Comparison of ENCODE assay signal across 13 cellular contexts in genomic region chr21:41507521-41508414, GRCh38. TPM values are rescaled to one million over a fixed set of nuclear protein-coding genes. Genes with fewer than 3 reads are reported as not detected.
DNase-seq lines count a peak whose midpoint lies in the region; ATAC-seq and TF ChIP-seq lines count a peak whose summit lies in the region.
"Had no signal": no experiment of that assay in that cellular context is flagged by ENCODE, and none has a peak within 500 bp of the region (broad histone marks: within the 10 kb centered on the region; RNA-seq: fewer than 3 reads in every experiment).

TSS of gene TMPRSS2 (minus strand) at chr21:41508158. CDS start at chr21:41498133, 10,025 bp downstream.

- POLR2A ChIA-PET in activated naive CD8-positive, alpha-beta T cell treated with anti-CD3 and anti-CD28 coated beads, Interleukin-2, amount 10 ng/mL, durations not matched to agents 7 days and 5 days (lab: Charles Lee): no interaction called here
- POLR2A ChIA-PET in HEK293T (lab: Yijun Ruan, JAX): no interaction called here

- H3K36me3 ChIP-seq in urinary bladder (ENCODE audit: insufficient read depth): no peaks in the 10 kb centered on the region

- H3K27ac ChIP-seq in urinary bladder (ENCODE audit: low read depth): peak within 1 kb of the TSS; percentile 45

- DNase-seq in activated naive CD8-positive, alpha-beta T cell treated with anti-CD3 and anti-CD28 coated beads, Interleukin-2, amount 10 ng/mL, durations not matched to agents 7 days and 5 days: peak; percentile 35
- DNase-seq in activated naive CD8-positive, alpha-beta T cell treated with anti-CD3 and anti-CD28 coated beads, Interleukin-2, amount 50 U/mL, for 24 hours: no peak
- DNase-seq in epithelial cell of proximal tubule (ENCODE audit: low read depth) (no peak), mesothelial cell of epicardium (ENCODE audit: low spot score in 2 of 2, unreplicated experiment in 2 of 2) (peak in 1 of 2 experiments; percentile 48), GOT3 (lab: John Stamatoyannopoulos, UW) (no peak), HEK293T (ENCODE audit: extremely low spot score) (no peak)
- DNase-seq: activated CD8-positive, alpha-beta T cell treated with anti-CD3 and anti-CD28 coated beads, Interleukin-2, amount 10 ng/mL, durations not matched to agents 7 days and 5 days had no signal

- peaks cover 6% of the 10 kb centered on the region for H3K4me1 Mint-ChIP-seq in activated naive CD8-positive, alpha-beta T cell treated with anti-CD3 and anti-CD28 coated beads, Interleukin-2, amount 10 ng/mL, durations not matched to agents 7 days and 5 days
- peaks cover 2% of the 10 kb centered on the region for H3K4me1 Mint-ChIP-seq in activated naive CD8-positive, alpha-beta T cell treated with anti-CD3 and anti-CD28 coated beads, Interleukin-2, amount 50 U/mL, for 24 hours
- peaks cover 4% of the 10 kb centered on the region for H3K4me1 Mint-ChIP-seq in mesothelial cell of epicardium
- H3K4me1 Mint-ChIP-seq: central memory CD8-positive, alpha-beta T cell; memory B cell had no signal

- peaks cover 70% of the 10 kb centered on the region for H3K27me3 Mint-ChIP-seq in activated naive CD8-positive, alpha-beta T cell treated with anti-CD3 and anti-CD28 coated beads, Interleukin-2, amount 10 ng/mL, durations not matched to agents 7 days and 5 days
- peaks cover 39% of the 10 kb centered on the region for H3K27me3 Mint-ChIP-seq in activated naive CD8-positive, alpha-beta T cell treated with anti-CD3 and anti-CD28 coated beads, Interleukin-2, amount 50 U/mL, for 24 hours
- peaks cover 82% of the 10 kb centered on the region for H3K27me3 Mint-ChIP-seq in mesothelial cell of epicardium (ENCODE audit: low read depth)

- no peak within 1 kb of the TSS for H3K4me3 Mint-ChIP-seq in activated naive CD8-positive, alpha-beta T cell treated with anti-CD3 and anti-CD28 coated beads, Interleukin-2, amount 10 ng/mL, durations not matched to agents 7 days and 5 days
- no peak within 1 kb of the TSS for H3K4me3 Mint-ChIP-seq in activated naive CD8-positive, alpha-beta T cell treated with anti-CD3 and anti-CD28 coated beads, Interleukin-2, amount 50 U/mL, for 24 hours
- peak within 1 kb of the TSS; percentile 66 for H3K4me3 Mint-ChIP-seq in mesothelial cell of epicardium
- H3K4me3 Mint-ChIP-seq: activated CD8-positive, alpha-beta T cell treated with anti-CD3 and anti-CD28 coated beads, Interleukin-2, amount 10 ng/mL, durations not matched to agents 7 days and 5 days; central memory CD8-positive, alpha-beta T cell; memory B cell had no signal

- H3K9me3 Mint-ChIP-seq in activated naive CD8-positive, alpha-beta T cell treated with anti-CD3 and anti-CD28 coated beads, Interleukin-2, amount 10 ng/mL, durations not matched to agents 7 days and 5 days: no peaks in the 10 kb centered on the region
- no peaks in the 10 kb centered on the region for H3K9me3 Mint-ChIP-seq in activated naive CD8-positive, alpha-beta T cell treated with anti-CD3 and anti-CD28 coated beads, Interleukin-2, amount 50 U/mL, for 24 hours
- H3K9me3 Mint-ChIP-seq in mesothelial cell of epicardium: no peaks in the 10 kb centered on the region
- H3K9me3 Mint-ChIP-seq: central memory CD8-positive, alpha-beta T cell; memory B cell had no signal

- WGBS in urinary bladder: under 1% methylated on average over 85 of the region's 85 CpGs

- H3K4me1 ChIP-seq in urinary bladder (ENCODE audit: insufficient read depth): no peaks in the 10 kb centered on the region

- TF ChIP-seq CTCF in epithelial cell of proximal tubule (conservative IDR thresholded peaks at IDR 0.05; ENCODE audit: low read depth, low read length): no peak
- no peak for TF ChIP-seq CTCF in mesothelial cell of epicardium (IDR thresholded peaks at IDR 0.05; ENCODE audit: unreplicated experiment)

- CTCF ChIA-PET in HEK293T (lab: Yijun Ruan, JAX): interaction anchor here (0.5 kb wide), 1 partner anchor 286 kb away, joined by 4 read pairs; no protein-coding TSS in a partner anchor

- ATAC-seq in activated naive CD8-positive, alpha-beta T cell treated with anti-CD3 and anti-CD28 coated beads, Interleukin-2, amount 10 ng/mL, durations not matched to agents 7 days and 5 days (ENCODE audit: low read depth): no peak
- no peak for ATAC-seq in activated naive CD8-positive, alpha-beta T cell treated with anti-CD3 and anti-CD28 coated beads, Interleukin-2, amount 50 U/mL, for 24 hours
- no peak for ATAC-seq in HG03196 (IDR thresholded peaks at IDR 0.05; ENCODE audit: unreplicated experiment)
- ATAC-seq: activated CD8-positive, alpha-beta T cell treated with anti-CD3 and anti-CD28 coated beads, Interleukin-2, amount 10 ng/mL, durations not matched to agents 7 days and 5 days; HCT116 had no signal

- no peak within 1 kb of the TSS for H3K27ac Mint-ChIP-seq in activated naive CD8-positive, alpha-beta T cell treated with anti-CD3 and anti-CD28 coated beads, Interleukin-2, amount 10 ng/mL, durations not matched to agents 7 days and 5 days
- no peak within 1 kb of the TSS for H3K27ac Mint-ChIP-seq in activated naive CD8-positive, alpha-beta T cell treated with anti-CD3 and anti-CD28 coated beads, Interleukin-2, amount 50 U/mL, for 24 hours
- no peak within 1 kb of the TSS for H3K27ac Mint-ChIP-seq in mesothelial cell of epicardium
- H3K27ac Mint-ChIP-seq: activated CD8-positive, alpha-beta T cell treated with anti-CD3 and anti-CD28 coated beads, Interleukin-2, amount 10 ng/mL, durations not matched to agents 7 days and 5 days; memory B cell had no signal

- H3K4me3 ChIP-seq in epithelial cell of proximal tubule (ENCODE audit: low read depth, low read length) (peak within 1 kb of the TSS; percentile 31), urinary bladder (ENCODE audit: low read depth, low read length) (peak within 1 kb of the TSS; percentile 19)

- H3K36me3 Mint-ChIP-seq in activated naive CD8-positive, alpha-beta T cell treated with anti-CD3 and anti-CD28 coated beads, Interleukin-2, amount 10 ng/mL, durations not matched to agents 7 days and 5 days: no peaks in the 10 kb centered on the region
- H3K36me3 Mint-ChIP-seq in activated naive CD8-positive, alpha-beta T cell treated with anti-CD3 and anti-CD28 coated beads, Interleukin-2, amount 50 U/mL, for 24 hours (ENCODE audit: low read depth): no peaks in the 10 kb centered on the region
- no peaks in the 10 kb centered on the region for H3K36me3 Mint-ChIP-seq in mesothelial cell of epicardium
- H3K36me3 Mint-ChIP-seq: memory B cell had no signal

TF ChIP-seq in HEK293T, 16 proteins besides CTCF, POLR2A, EP300 and RAD21:
- TF ChIP-seq L3MBTL2 (conservative IDR thresholded peaks at IDR 0.05): no peak
- TF ChIP-seq PKNOX1 (IDR thresholded peaks at IDR 0.05): no peak
- no peak for TF ChIP-seq ZNF384 (IDR thresholded peaks at IDR 0.05)
- TF ChIP-seq CTBP1 (IDR thresholded peaks at IDR 0.05; ENCODE audit: borderline replicate concordance): no peak

RNA-seq across cellular contexts. Expression of gene TMPRSS2, which starts in this region (rescaled TPM):
- not detected for total RNA-seq in activated naive CD8-positive, alpha-beta T cell treated with anti-CD3 and anti-CD28 coated beads, Interleukin-2, amount 10 ng/mL, durations not matched to agents 7 days and 5 days
- total RNA-seq in epithelial cell of proximal tubule (1.8 and 9.1 TPM in 2 replicates), mesothelial cell of epicardium (1.3 to 2.6 TPM (median 1.9 TPM) in 3 replicates), urinary bladder (27.1 TPM)
- 5.1 TPM for polyA plus RNA-seq in urinary bladder
- total RNA-seq: activated CD8-positive, alpha-beta T cell treated with anti-CD3 and anti-CD28 coated beads, Interleukin-2, amount 10 ng/mL, durations not matched to agents 7 days and 5 days; RPMI7951 had no signal

Comparison
In these comparisons a context has a peak if more than half of its experiments do, and no peak if none do; other contexts are left out.
1. Peak in DNase-seq in activated naive CD8-positive, alpha-beta T cell treated with anti-CD3 and anti-CD28 coated beads, Interleukin-2, amount 10 ng/mL, durations not matched to agents 7 days and 5 days; RNA of the gene not detected or under 1 TPM.